Comparison of ENCODE assay signal across 8 cellular contexts in the genomic region with DNA sequence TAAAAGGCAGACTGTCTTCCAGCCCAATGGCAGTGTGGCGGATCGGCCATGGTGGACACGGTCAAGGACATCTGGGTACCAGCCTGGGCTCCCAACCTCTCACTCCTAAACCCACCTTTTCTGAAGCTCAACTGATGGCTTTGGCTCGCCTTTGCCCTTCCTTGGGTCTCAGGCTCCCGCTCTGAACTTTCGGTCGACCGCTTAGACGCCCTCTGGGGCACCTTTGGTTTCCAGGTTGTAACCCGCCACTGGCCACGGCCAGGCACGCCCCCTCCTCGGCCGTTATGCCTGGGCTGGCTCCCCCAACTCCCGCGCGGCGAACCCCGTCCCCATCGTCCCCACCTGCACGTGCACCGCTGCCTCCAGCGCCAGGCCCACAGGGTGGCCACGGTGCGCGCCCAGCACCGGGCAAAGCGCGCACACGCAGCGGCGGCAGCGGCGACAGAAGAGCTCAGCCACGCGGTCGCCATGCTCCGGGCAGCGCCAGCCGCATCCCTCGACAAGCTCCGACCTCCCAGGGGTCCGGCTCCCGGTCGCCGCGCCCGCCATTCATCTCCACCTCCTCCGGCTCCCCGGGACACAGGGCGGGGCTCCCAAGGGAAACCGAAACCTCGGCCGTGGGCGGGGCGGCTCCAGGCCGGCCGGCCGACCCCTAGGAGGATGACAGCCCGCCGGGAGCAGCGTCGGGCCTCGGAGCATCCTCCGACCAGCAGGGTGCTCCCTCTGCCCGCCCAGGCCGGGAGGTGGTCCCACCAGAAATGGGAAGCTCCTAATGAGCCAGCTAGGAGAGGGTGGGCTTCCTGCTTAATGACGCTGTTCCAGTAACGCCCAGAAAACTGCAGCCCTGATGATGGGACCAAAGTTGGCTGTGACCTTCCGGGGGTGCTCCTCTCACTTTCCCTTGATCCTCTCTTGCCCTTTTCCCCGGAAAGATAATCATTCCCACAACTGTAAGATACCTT. TPM values are rescaled to one million over a fixed set of nuclear protein-coding genes. Genes with fewer than 3 reads are reported as not detected.
A peak's percentile ranks its signal among the peaks of the same experiment; 100 is the strongest.
DNase-seq lines count a peak whose midpoint lies in the region; ATAC-seq and TF ChIP-seq lines count a peak whose summit lies in the region.

A gene with protein sequence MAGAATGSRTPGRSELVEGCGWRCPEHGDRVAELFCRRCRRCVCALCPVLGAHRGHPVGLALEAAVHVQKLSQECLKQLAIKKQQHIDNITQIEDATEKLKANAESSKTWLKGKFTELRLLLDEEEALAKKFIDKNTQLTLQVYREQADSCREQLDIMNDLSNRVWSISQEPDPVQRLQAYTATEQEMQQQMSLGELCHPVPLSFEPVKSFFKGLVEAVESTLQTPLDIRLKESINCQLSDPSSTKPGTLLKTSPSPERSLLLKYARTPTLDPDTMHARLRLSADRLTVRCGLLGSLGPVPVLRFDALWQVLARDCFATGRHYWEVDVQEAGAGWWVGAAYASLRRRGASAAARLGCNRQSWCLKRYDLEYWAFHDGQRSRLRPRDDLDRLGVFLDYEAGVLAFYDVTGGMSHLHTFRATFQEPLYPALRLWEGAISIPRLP (minus strand): TSS at position 583 of the 962 bp plus-strand sequence. CDS start 34 bp downstream, at position 549.

- TF ChIP-seq CTCF in GM12875 (IDR thresholded peaks at IDR 0.05; ENCODE audit: borderline replicate concordance, insufficient read depth, low read depth, low read length) (no peak), HEK293 (tag by site-specific recombination; IDR thresholded peaks at IDR 0.05) (peak; percentile 66), NB4 (IDR thresholded peaks at IDR 0.05; ENCODE audit: low read depth, low read length) (no peak), WERI-Rb-1 (IDR thresholded peaks at IDR 0.05; ENCODE audit: low read depth, low read length) (peak; percentile 61)

- H3K36me3 ChIP-seq in HEK293 (ENCODE audit: control insufficient read depth in 2 of 2, insufficient read depth in 1 of 2, low read length in 2 of 2): no peaks in the 10 kb centered on the region; a peak in 1 of 3 replicates
- H3K36me3 ChIP-seq in WERI-Rb-1: peaks cover 5% of the 10 kb centered on the region

- CTCF ChIA-PET in HEK293 (lab: Yijun Ruan, JAX): interaction anchor here (0.6 to 1.8 kb wide), 11 partner anchors 17 to 155 kb away, joined by 3 to 8 read pairs (median 3); no protein-coding TSS in a partner anchor

- peak; percentile 22 for TF ChIP-seq POLR2A in NB4 (IDR thresholded peaks at IDR 0.05; ENCODE audit: extremely low read depth, insufficient read length)

- POLR2A ChIA-PET in HEK293 (lab: Yijun Ruan, JAX): interaction anchor here (0.9 to 1.6 kb wide), 4 partner anchors 73 to 137 kb away, joined by 3 to 9 read pairs (median 4); partner anchors contain the start of genes CORO2A and TBC1D2

- DNase-seq in NB4 (ENCODE audit: low read depth): peak; percentile 91
- peak; percentile 74 for DNase-seq in WERI-Rb-1
- DNase-seq in cerebellar cortex (ENCODE audit: low spot score): peak; percentile 11
- DNase-seq in left colon: peak; percentile 85 to 91
- DNase-seq in stimulated activated CD4-positive, alpha-beta T cell treated with anti-CD3 and anti-CD28 coated beads, Interleukin-2, amount 100 ng/mL, for 48 hours: peak; percentile 51 to 57
- DNase-seq in cortex of kidney (lab: John Stamatoyannopoulos, UW): no peak

- peak within 1 kb of the TSS; percentile 50; the same call in 1 of the 2 replicates for H3K27ac ChIP-seq in HEK293 (ENCODE audit: extremely low read depth, low read depth, low read length)
- H3K27ac ChIP-seq in WERI-Rb-1: peak within 1 kb of the TSS; percentile 48

- H3K4me1 ChIP-seq in HEK293 (ENCODE audit: control insufficient read depth, insufficient read depth, low read length): no peaks in the 10 kb centered on the region

- H3K27me3 ChIP-seq in WERI-Rb-1 (ENCODE audit: insufficient read depth, low read depth, severe bottlenecking): no peaks in the 10 kb centered on the region

- intact Hi-C loops in left colon (cut with DNase I, micrococcal nuclease): no loop called here

- no peaks in the 10 kb centered on the region for H3K9me3 ChIP-seq in HEK293 (ENCODE audit: control insufficient read depth, insufficient read depth, low read depth, low read length)
- H3K9me3 ChIP-seq in WERI-Rb-1 (ENCODE audit: severe bottlenecking): no peaks in the 10 kb centered on the region

- H3K4me3 ChIP-seq in GM12875 (ENCODE audit: low read depth, low read length) (peak within 1 kb of the TSS; percentile 87), HEK293 (ENCODE audit: low read depth, low read length) (peak within 1 kb of the TSS; percentile 55), NB4 (ENCODE audit: low read depth, low read length) (peak within 1 kb of the TSS; percentile 82), WERI-Rb-1 (ENCODE audit: low read depth, low read length) (peak within 1 kb of the TSS; percentile 75)

- ATAC-seq in left colon: peak; percentile 65

TF ChIP-seq in HEK293, 187 proteins besides CTCF, POLR2A, EP300 and RAD21 (continues in another document):
- no peak for TF ChIP-seq ZNF473 (tag by site-specific recombination; IDR thresholded peaks at IDR 0.05)
- no peak for TF ChIP-seq ZNF175 (tag by site-specific recombination; IDR thresholded peaks at IDR 0.05)
- TF ChIP-seq ZNF707 (tag by site-specific recombination; IDR thresholded peaks at IDR 0.05): no peak
- no peak for TF ChIP-seq ZNF211 (tag by site-specific recombination; IDR thresholded peaks at IDR 0.05; ENCODE audit: low read depth)
- TF ChIP-seq ZBTB49 (tag by site-specific recombination; IDR thresholded peaks at IDR 0.05; ENCODE audit: low read depth): no peak
- TF ChIP-seq ZNF626 (tag by site-specific recombination; IDR thresholded peaks at IDR 0.05): no peak
- TF ChIP-seq PRDM4 (tag by site-specific recombination; IDR thresholded peaks at IDR 0.05): no peak
- TF ChIP-seq ZBTB17 (tag by site-specific recombination; IDR thresholded peaks at IDR 0.05): no peak
- TF ChIP-seq BCL11B (tag by site-specific recombination; IDR thresholded peaks at IDR 0.05; ENCODE audit: low read depth): no peak
- TF ChIP-seq, protein P1, sequence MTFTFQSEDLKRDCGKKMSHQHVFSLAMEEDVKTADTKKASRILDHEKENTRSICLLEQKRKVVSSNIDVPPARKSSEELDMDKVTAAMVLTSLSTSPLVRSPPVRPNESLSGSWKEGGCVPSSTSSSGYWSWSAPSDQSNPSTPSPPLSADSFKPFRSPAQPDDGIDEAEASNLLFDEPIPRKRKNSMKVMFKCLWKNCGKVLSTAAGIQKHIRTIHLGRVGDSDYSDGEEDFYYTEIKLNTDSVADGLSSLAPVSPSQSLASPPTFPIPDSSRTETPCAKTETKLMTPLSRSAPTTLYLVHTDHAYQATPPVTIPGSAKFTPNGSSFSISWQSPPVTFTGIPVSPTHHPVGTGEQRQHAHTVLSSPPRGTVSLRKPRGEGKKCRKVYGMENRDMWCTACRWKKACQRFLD (tag by site-specific recombination; IDR thresholded peaks at IDR 0.05): no peak
- TF ChIP-seq REPIN1 (tag by site-specific recombination; IDR thresholded peaks at IDR 0.05; ENCODE audit: low read depth): no peak
- TF ChIP-seq ZNF585B (tag by site-specific recombination; IDR thresholded peaks at IDR 0.05): no peak
- TF ChIP-seq ZNF664 (tag by site-specific recombination; IDR thresholded peaks at IDR 0.05): no peak
- no peak for TF ChIP-seq ZNF677 (tag by site-specific recombination; IDR thresholded peaks at IDR 0.05)
- no peak for TF ChIP-seq ZNF792 (tag by site-specific recombination; IDR thresholded peaks at IDR 0.05)
- TF ChIP-seq ZNF629 (tag by site-specific recombination; IDR thresholded peaks at IDR 0.05): no peak
- peak; percentile 80 for TF ChIP-seq IKZF3 (tag by site-specific recombination; IDR thresholded peaks at IDR 0.05)

RNA-seq across cellular contexts. Expression of the gene that starts here (rescaled TPM):
- 10 to 100 TPM; 46.3 to 55.6 TPM for total RNA-seq in left colon

Comparison
In these comparisons a context has a peak if more than half of its experiments do, and no peak if none do; other contexts are left out.
1. CTCF ChIP-seq: peak in HEK293 (single experiment) and WERI-Rb-1 (single experiment); none in GM12875 (single experiment) and NB4 (single experiment).
2. Peak in every context shown above with its lines, with median percentiles within 50 percentile points of each other: H3K4me3 ChIP-seq.